In the genomic region with DNA sequence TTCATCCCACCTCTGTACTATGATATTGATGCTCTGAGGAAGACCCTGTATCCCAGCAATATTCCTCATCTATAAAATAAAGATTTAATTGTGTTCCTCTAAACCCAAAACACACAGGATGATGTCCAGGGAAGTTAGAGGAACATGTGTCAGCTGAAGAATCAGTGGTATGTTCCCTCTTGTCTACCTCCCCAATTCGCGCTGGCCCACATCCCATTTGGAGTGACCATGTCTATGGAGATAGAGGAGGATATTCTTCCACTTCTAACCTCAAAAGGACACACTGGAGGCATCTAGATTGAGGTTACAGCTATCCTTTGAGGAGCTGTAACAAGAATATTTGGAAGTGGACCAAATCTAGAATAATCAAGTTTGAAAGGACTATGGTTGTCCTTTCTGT, we compare ENCODE assay signal across 23 cellular contexts. TPM values are rescaled to one million over a fixed set of nuclear protein-coding genes. Genes with fewer than 3 reads are reported as not detected.
DNase-seq lines count a peak whose midpoint lies in the region; ATAC-seq and TF ChIP-seq lines count a peak whose summit lies in the region.
"Had no signal": no experiment of that assay in that cellular context is flagged by ENCODE, and none has a peak within 500 bp of the region (broad histone marks: within the 10 kb centered on the region; RNA-seq: fewer than 3 reads in every experiment).

No MANE protein-coding gene starts in this region.

- H3K9me3 ChIP-seq in heart left ventricle: no peaks in the 10 kb centered on the region
- no peaks in the 10 kb centered on the region for H3K9me3 ChIP-seq in fibroblast of lung (ENCODE audit: control insufficient read depth, insufficient read depth, low read depth, low read length)
- H3K9me3 ChIP-seq in psoas muscle: no peaks in the 10 kb centered on the region
- no peaks in the 10 kb centered on the region for H3K9me3 ChIP-seq in uterus
- no peaks in the 10 kb centered on the region for H3K9me3 ChIP-seq in mesenchymal stem cell (ENCODE audit: control insufficient read depth, low read length)
- H3K9me3 ChIP-seq: BLaER1 treated with 17β-estradiol and CSF1 and Interleukin-3, amounts not matched to agents 10 nM and 100 nM; testis had no signal

- H3K18ac ChIP-seq in mesenchymal stem cell (ENCODE audit: low read depth in 1 of 2, low read length in 2 of 2): no peak overlapping the region

- no peaks in the 10 kb centered on the region for H3K36me3 ChIP-seq in heart left ventricle
- H3K36me3 ChIP-seq in fibroblast of lung (ENCODE audit: control insufficient read depth, insufficient read depth, low read length): no peaks in the 10 kb centered on the region
- H3K36me3 ChIP-seq in psoas muscle (ENCODE audit: insufficient read depth in 1 of 2, low read depth in 1 of 2): no peaks in the 10 kb centered on the region
- no peaks in the 10 kb centered on the region for H3K36me3 ChIP-seq in uterus
- H3K36me3 ChIP-seq in mesenchymal stem cell (ENCODE audit: control insufficient read depth in 1 of 2, insufficient read depth in 2 of 2, low read depth in 1 of 2, low read length in 2 of 2): no peaks in the 10 kb centered on the region
- H3K36me3 ChIP-seq: BLaER1 treated with 17β-estradiol and CSF1 and Interleukin-3, amounts not matched to agents 10 nM and 100 nM had no signal

- no peak overlapping the region for H3K14ac ChIP-seq in mesenchymal stem cell (ENCODE audit: low read length in 2 of 2)

- H3K27me3 ChIP-seq in heart left ventricle (no peaks in the 10 kb centered on the region), fibroblast of lung (ENCODE audit: control insufficient read depth, insufficient read depth, low read length) (no peaks in the 10 kb centered on the region), psoas muscle (ENCODE audit: insufficient read depth in 3 of 3, low read length in 2 of 3) (no peaks in the 10 kb centered on the region), uterus (no peaks in the 10 kb centered on the region), mesenchymal stem cell (ENCODE audit: control insufficient read depth in 1 of 2, insufficient read depth in 1 of 2, low read length in 2 of 2) (no peaks in the 10 kb centered on the region)
- H3K27me3 ChIP-seq: BLaER1 treated with 17β-estradiol and CSF1 and Interleukin-3, amounts not matched to agents 10 nM and 100 nM; testis had no signal

- H3K79me2 ChIP-seq in fibroblast of lung (ENCODE audit: control insufficient read depth, insufficient read depth, low read length): peaks cover 2% of the 10 kb centered on the region

- H4K8ac ChIP-seq in mesenchymal stem cell (ENCODE audit: low read length): no peak overlapping the region

- peaks cover 3 to 48% (median 24%) of the 10 kb centered on the region in 12 donors for H3K4me1 ChIP-seq in heart left ventricle
- H3K4me1 ChIP-seq in fibroblast of lung (ENCODE audit: control insufficient read depth, extremely low read depth, insufficient read depth, low read length): peaks cover 32% of the 10 kb centered on the region
- H3K4me1 ChIP-seq in psoas muscle: peaks cover 20% of the 10 kb centered on the region
- peaks cover 0 to 7% of the 10 kb centered on the region in 2 donors for H3K4me1 ChIP-seq in uterus
- H3K4me1 ChIP-seq in mesenchymal stem cell (ENCODE audit: control insufficient read depth, insufficient read depth, low read depth, low read length): peaks cover 19% of the 10 kb centered on the region

- H3K4me3 ChIP-seq in heart left ventricle (no peak overlapping the region), fibroblast of lung (replicated peaks in 1 of 4; ENCODE audit: control extremely low read depth in 1 of 4, insufficient read depth in 1 of 4, low read depth in 3 of 4, low read length in 4 of 4) (no peak overlapping the region), psoas muscle (no peak overlapping the region), uterus (no peak overlapping the region), mesenchymal stem cell (ENCODE audit: insufficient read depth in 1 of 2, low read depth in 1 of 2, low read length in 2 of 2) (no peak overlapping the region)
- H3K4me3 ChIP-seq: BLaER1 treated with 17β-estradiol and CSF1 and Interleukin-3, amounts not matched to agents 10 nM and 100 nM; testis had no signal

- no peak overlapping the region for H2AFZ ChIP-seq in fibroblast of lung (ENCODE audit: low read length)
- no peak overlapping the region for H2AFZ ChIP-seq in mesenchymal stem cell (ENCODE audit: low read depth, low read length)

- H3K79me1 ChIP-seq in mesenchymal stem cell (replicated peaks; ENCODE audit: low read length, poor library complexity, severe bottlenecking): peaks cover 9% of the 10 kb centered on the region

- ATAC-seq in heart left ventricle: no peak
- no peak for ATAC-seq in left ventricle myocardium superior
- ATAC-seq in psoas muscle: no peak
- ATAC-seq in GM18907 (IDR thresholded peaks at IDR 0.05; ENCODE audit: unreplicated experiment): no peak
- no peak for ATAC-seq in GM19467 (IDR thresholded peaks at IDR 0.05; ENCODE audit: unreplicated experiment)
- ATAC-seq: activated T-cell treated with anti-CD3 and anti-CD28 coated beads, Interleukin-2, amount 50 U/mL, for 4 hours; Right ventricle myocardium inferior; T-cell had no signal

- DNase-seq in heart left ventricle (no peak), left ventricle myocardium superior (no peak), fibroblast of lung (ENCODE audit: low read depth in 2 of 2) (no peak), psoas muscle (no peak), uterus (no peak), mesenchymal stem cell (no peak)
- DNase-seq: activated naive CD4-positive, alpha-beta T cell treated with anti-CD3 and anti-CD28 coated beads for 36 hours; activated T-cell treated with anti-CD3 and anti-CD28 coated beads, Interleukin-2, amount 50 U/mL, for 4 hours; anterior cingulate cortex; EL; erythroblast; kidney; naive B cell; NCI-H1105; NCI-H2081; NCI-H345; stimulated activated CD4-positive, alpha-beta T cell treated with anti-CD3 and anti-CD28 coated beads, Interleukin-1b, Interleukin-23, amount 100 ng/mL, for 48 hours; T-cell; testis had no signal

- H4K20me1 ChIP-seq in fibroblast of lung (ENCODE audit: control insufficient read depth, extremely low read depth, insufficient read depth, low read length): no peaks in the 10 kb centered on the region
- H4K20me1 ChIP-seq: BLaER1 treated with 17β-estradiol and CSF1 and Interleukin-3, amounts not matched to agents 10 nM and 100 nM had no signal

- H3K27ac ChIP-seq in heart left ventricle (peak overlapping the region; percentile 72 to 99 (median 94)), fibroblast of lung (ENCODE audit: insufficient read depth, low read length) (peak overlapping the region; percentile 93), psoas muscle (peak overlapping the region; percentile 73), uterus (peak overlapping the region; percentile 96), mesenchymal stem cell (ENCODE audit: low read length, poor library complexity, severe bottlenecking) (no peak overlapping the region)

- H3K4ac ChIP-seq in mesenchymal stem cell (ENCODE audit: low read depth in 1 of 2, low read length in 2 of 2): no peak overlapping the region

- no peak overlapping the region for H2BK15ac ChIP-seq in mesenchymal stem cell (ENCODE audit: low read depth, poor library complexity, severe bottlenecking)

- H3K4me2 ChIP-seq in fibroblast of lung (ENCODE audit: extremely low read depth, insufficient read depth, low read length) (no peak overlapping the region), mesenchymal stem cell (ENCODE audit: low read length, poor library complexity, severe bottlenecking) (no peak overlapping the region)

- TF ChIP-seq POLR2A in heart left ventricle (IDR thresholded peaks at IDR 0.05) (no peak), uterus (IDR thresholded peaks at IDR 0.05) (no peak)

- H3K9ac ChIP-seq in fibroblast of lung (ENCODE audit: insufficient read depth, low read length): no peak overlapping the region
- no peak overlapping the region for H3K9ac ChIP-seq in mesenchymal stem cell (ENCODE audit: low read length)
- H3K9ac ChIP-seq: BLaER1 treated with 17β-estradiol and CSF1 and Interleukin-3, amounts not matched to agents 10 nM and 100 nM had no signal

- no peak overlapping the region for H2AK5ac ChIP-seq in mesenchymal stem cell (ENCODE audit: low read length, severe bottlenecking)

- intact Hi-C loops in heart left ventricle (cut with DNase I): loop anchor here in 3 of 10 donors (10.0 kb wide), 2 partner anchors 59 to 321 kb away; a partner anchor contains a TSS
- intact Hi-C loops in left ventricle myocardium superior (cut with micrococcal nuclease): no loop called here
- intact Hi-C loops in psoas muscle (cut with DNase I): loop anchor here in 1 of 2 donors (5.0 kb wide), 1 partner anchor 42 kb away; no protein-coding TSS in a partner anchor
- intact Hi-C loops in uterus (cut with DNase I; ENCODE audit: low total_unique reads): no loop called here

- TF ChIP-seq CTCF in heart left ventricle (IDR thresholded peaks at IDR 0.05): no peak
- TF ChIP-seq CTCF in fibroblast of lung (conservative IDR thresholded peaks at IDR 0.05 in 1 of 2, IDR thresholded peaks at IDR 0.05 in 1 of 2; ENCODE audit: low read depth in 1 of 2, low read length in 2 of 2): no peak
- TF ChIP-seq CTCF in psoas muscle (IDR thresholded peaks at IDR 0.05): no peak
- no peak for TF ChIP-seq CTCF in uterus (IDR thresholded peaks at IDR 0.05)

- no peak overlapping the region for H2BK12ac ChIP-seq in mesenchymal stem cell (ENCODE audit: low read length in 2 of 2)

- H3K23ac ChIP-seq in mesenchymal stem cell (ENCODE audit: low read length in 2 of 2): no peak overlapping the region

- no peak overlapping the region for H4K91ac ChIP-seq in mesenchymal stem cell (ENCODE audit: low read length)

- no peak overlapping the region for H2BK5ac ChIP-seq in mesenchymal stem cell (ENCODE audit: low read depth, low read length, poor library complexity, severe bottlenecking)

- H2BK120ac ChIP-seq in mesenchymal stem cell (ENCODE audit: low read depth, low read length): no peak overlapping the region

- WGBS in heart left ventricle, 4 donors: 92 to 97% (median 96%) methylated on average over 2 of the region's 2 CpGs
- WGBS in psoas muscle, 3 donors: 92 to 98% (median 96%) methylated on average over 2 of the region's 2 CpGs
- WGBS in mesenchymal stem cell: 100% methylated on average over 1 of the region's 2 CpGs

RNA-seq across cellular contexts. Expression of a gene that starts 1.3 kb away (rescaled TPM):
- total RNA-seq in heart left ventricle (10 to 100 TPM in 8 of 9 donors, 1 to 10 TPM in 1; 7.8 to 45.0 (median 15.2) TPM), left ventricle myocardium superior (21.3 TPM), fibroblast of lung (1.5 and 3.1 TPM in 2 replicates), psoas muscle (10 to 100 TPM in 3 of 4 donors, 1 to 10 TPM in 1; 6.1 to 22.6 (median 15.3) TPM), uterus (10 to 100 TPM; 25.0 to 88.8 (median 57.9) TPM)
- polyA plus RNA-seq in heart left ventricle (10 to 100 TPM in 1 of 2 donors, 1 to 10 TPM in 1; 7.1 to 24.6 TPM), fibroblast of lung (2.7 and 3.2 TPM in 2 replicates), psoas muscle (10 to 100 TPM; 13.9 to 19.8 (median 17.0) TPM)
- polyA plus RNA-seq in fibroblast of lung (2012): 2.2 and 2.3 TPM in 2 replicates
- 1.6 and 2.0 TPM in 2 replicates for polyA minus RNA-seq in fibroblast of lung (ENCODE audit: low replicate concordance)
- polyA plus RNA-seq in mesenchymal stem cell (2013, experiment 1 of 2): 0.43 TPM
- 0.40 TPM for polyA plus RNA-seq in mesenchymal stem cell (2013, experiment 2 of 2)

RNA-seq across cellular contexts. Expression of a gene that starts 29.0 kb away (rescaled TPM):
- total RNA-seq in heart left ventricle (10 to 100 TPM; 23.9 to 38.2 (median 27.1) TPM), left ventricle myocardium superior (29.9 TPM), fibroblast of lung (41.9 and 46.2 TPM in 2 replicates), psoas muscle (10 to 100 TPM; 39.6 to 51.4 (median 45.7) TPM), uterus (100 to 1,000 TPM in 1 of 4 donors, 10 to 100 TPM in 3; 42.1 to 105 (median 57.2) TPM)
- polyA plus RNA-seq in heart left ventricle (10 to 100 TPM; 13.7 to 34.0 TPM), fibroblast of lung (83.2 and 113 TPM in 2 replicates), psoas muscle (10 to 100 TPM; 44.5 to 69.5 (median 65.4) TPM)
- 46.6 and 59.9 TPM in 2 replicates for polyA plus RNA-seq in fibroblast of lung (2012)
- 24.9 and 64.0 TPM in 2 replicates for polyA minus RNA-seq in fibroblast of lung (ENCODE audit: low replicate concordance)
- polyA plus RNA-seq in mesenchymal stem cell (2013, experiment 1 of 2): 36.6 TPM
- polyA plus RNA-seq in mesenchymal stem cell (2013, experiment 2 of 2): 38.5 TPM
